ENCODE assay signal across 9 cellular contexts in the genomic region with DNA sequence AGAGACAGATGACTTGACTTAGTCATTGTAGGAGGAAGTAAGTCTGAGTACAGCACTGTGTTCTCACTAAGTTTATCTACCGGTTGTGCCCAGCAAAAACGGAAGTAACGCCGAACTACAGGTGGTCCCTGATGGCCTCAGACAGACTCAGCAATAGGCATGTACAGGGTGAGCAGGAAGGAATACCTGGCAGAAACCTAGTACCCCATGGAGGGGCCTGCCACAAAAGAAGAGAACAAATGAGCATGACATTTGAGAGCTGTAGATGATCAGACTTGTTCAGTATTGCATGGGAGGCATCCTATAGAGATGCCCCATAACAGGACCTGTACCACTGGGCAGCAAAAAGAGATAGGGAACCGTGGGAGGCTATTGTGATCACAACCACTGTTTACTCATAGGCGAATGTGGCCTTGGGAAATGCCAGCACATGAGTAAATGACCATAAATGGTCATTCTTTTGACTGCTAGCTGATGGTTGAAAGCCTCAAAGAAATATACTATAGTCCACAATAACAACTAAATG.
DNase-seq lines count a peak whose midpoint lies in the region; ATAC-seq and TF ChIP-seq lines count a peak whose summit lies in the region.
"Had no signal": no experiment of that assay in that cellular context is flagged by ENCODE, and none has a peak within 500 bp of the region (broad histone marks: within the 10 kb centered on the region; RNA-seq: fewer than 3 reads in every experiment).

No MANE protein-coding gene starts in this region.

- intact Hi-C loops in activated CD4-positive, alpha-beta T cell treated with anti-CD3 and anti-CD28 coated beads, Interleukin-2, amount 10 ng/mL, durations not matched to agents 24 days and 14 days (cut with micrococcal nuclease) = loop anchor here (1.0 to 5.0 kb wide), 3 partner anchors 126 to 286 kb away; no protein-coding TSS in a partner anchor
- intact Hi-C loops in heart left ventricle (cut with DNase I) = no loop called here

- H3K4me1 ChIP-seq in heart left ventricle = peaks cover 0 to 29% (median 0%) of the 10 kb centered on the region in 12 donors

- no peaks in the 10 kb centered on the region for H3K27me3 ChIP-seq in heart left ventricle

- 73 to 89% (median 79%) methylated on average over 6 of the region's 6 CpGs for WGBS in heart left ventricle, 4 donors

- ATAC-seq in HG02981 (IDR thresholded peaks at IDR 0.05; ENCODE audit: unreplicated experiment) (peak; percentile 52), memory B cell (ENCODE audit: low read depth) (peak; percentile 95), heart left ventricle (no peak)

- H3K36me3 Mint-ChIP-seq in activated CD4-positive, alpha-beta T cell treated with anti-CD3 and anti-CD28 coated beads, Interleukin-2, amount 10 ng/mL, durations not matched to agents 24 days and 14 days (ENCODE audit: low read depth) = peaks cover 41% of the 10 kb centered on the region
- peaks cover 30% of the 10 kb centered on the region for H3K36me3 Mint-ChIP-seq in T-helper 1 cell treated with Interleukin-12 subunit alpha and Interleukin-12 subunit beta and Interleukin-4 antibody, amounts not matched to agents 30 μg/mL and 1 μg/mL, for 36 hours (ENCODE audit: low read depth)
- no peaks in the 10 kb centered on the region for H3K36me3 Mint-ChIP-seq in memory B cell

- peak; percentile 74 for DNase-seq in activated CD4-positive, alpha-beta T cell treated with anti-CD3 and anti-CD28 coated beads, Interleukin-2, amount 10 ng/mL, durations not matched to agents 24 days and 14 days
- no peak for DNase-seq in activated CD4-positive, alpha-beta T cell treated with anti-CD3 and anti-CD28 coated beads for 4 hours
- DNase-seq in memory B cell (ENCODE audit: low spot score in 2 of 2) (peak; percentile 16 to 39), globus pallidus (ENCODE audit: low spot score) (no peak), heart left ventricle (no peak), DMS153 treated with DMSO at 0.1 percent for 48 hours (lab: John Stamatoyannopoulos, UW; ENCODE audit: unreplicated experiment) (no peak)

- no peak overlapping the region for H3K4me3 ChIP-seq in heart left ventricle
- H3K4me3 ChIP-seq: SK-N-MC had no signal

- no peaks in the 10 kb centered on the region for H3K27me3 Mint-ChIP-seq in activated CD4-positive, alpha-beta T cell treated with anti-CD3 and anti-CD28 coated beads, Interleukin-2, amount 10 ng/mL, durations not matched to agents 24 days and 14 days
- no peaks in the 10 kb centered on the region for H3K27me3 Mint-ChIP-seq in T-helper 1 cell treated with Interleukin-12 subunit alpha and Interleukin-12 subunit beta and Interleukin-4 antibody, amounts not matched to agents 30 μg/mL and 1 μg/mL, for 36 hours (ENCODE audit: low read depth)
- H3K27me3 Mint-ChIP-seq in memory B cell = no peaks in the 10 kb centered on the region

- no peaks in the 10 kb centered on the region for H3K9me3 ChIP-seq in heart left ventricle

- H3K4me1 Mint-ChIP-seq in activated CD4-positive, alpha-beta T cell treated with anti-CD3 and anti-CD28 coated beads, Interleukin-2, amount 10 ng/mL, durations not matched to agents 24 days and 14 days = peaks cover 29% of the 10 kb centered on the region
- peaks cover 22% of the 10 kb centered on the region for H3K4me1 Mint-ChIP-seq in T-helper 1 cell treated with Interleukin-12 subunit alpha and Interleukin-12 subunit beta and Interleukin-4 antibody, amounts not matched to agents 30 μg/mL and 1 μg/mL, for 36 hours (ENCODE audit: low read depth)
- H3K4me1 Mint-ChIP-seq in memory B cell = peaks cover 12% of the 10 kb centered on the region

- H3K4me3 Mint-ChIP-seq in activated CD4-positive, alpha-beta T cell treated with anti-CD3 and anti-CD28 coated beads, Interleukin-2, amount 10 ng/mL, durations not matched to agents 24 days and 14 days = no peak overlapping the region
- peak overlapping the region; percentile 57 for H3K4me3 Mint-ChIP-seq in T-helper 1 cell treated with Interleukin-12 subunit alpha and Interleukin-12 subunit beta and Interleukin-4 antibody, amounts not matched to agents 30 μg/mL and 1 μg/mL, for 36 hours
- peak overlapping the region; percentile 71 for H3K4me3 Mint-ChIP-seq in memory B cell

- H3K9me3 Mint-ChIP-seq in activated CD4-positive, alpha-beta T cell treated with anti-CD3 and anti-CD28 coated beads, Interleukin-2, amount 10 ng/mL, durations not matched to agents 24 days and 14 days = peaks cover 15% of the 10 kb centered on the region
- peaks cover 7% of the 10 kb centered on the region for H3K9me3 Mint-ChIP-seq in T-helper 1 cell treated with Interleukin-12 subunit alpha and Interleukin-12 subunit beta and Interleukin-4 antibody, amounts not matched to agents 30 μg/mL and 1 μg/mL, for 36 hours
- H3K9me3 Mint-ChIP-seq in memory B cell = no peaks in the 10 kb centered on the region

- TF ChIP-seq CTCF in heart left ventricle (IDR thresholded peaks at IDR 0.05) = no peak

- H3K27ac Mint-ChIP-seq in activated CD4-positive, alpha-beta T cell treated with anti-CD3 and anti-CD28 coated beads, Interleukin-2, amount 10 ng/mL, durations not matched to agents 24 days and 14 days = no peak overlapping the region
- no peak overlapping the region for H3K27ac Mint-ChIP-seq in T-helper 1 cell treated with Interleukin-12 subunit alpha and Interleukin-12 subunit beta and Interleukin-4 antibody, amounts not matched to agents 30 μg/mL and 1 μg/mL, for 36 hours
- H3K27ac Mint-ChIP-seq in memory B cell = peak overlapping the region; percentile 78

- no peak for TF ChIP-seq POLR2A in heart left ventricle (IDR thresholded peaks at IDR 0.05)

- no peaks in the 10 kb centered on the region for H3K36me3 ChIP-seq in heart left ventricle

- peak overlapping the region in 2 of 12 donors; percentile 7 to 49 for H3K27ac ChIP-seq in heart left ventricle
- H3K27ac ChIP-seq: SK-N-MC had no signal

Comparison
In these comparisons a context has a peak if more than half of its experiments do, and no peak if none do; other contexts are left out.
1. DNase-seq: peak in activated CD4-positive, alpha-beta T cell treated with anti-CD3 and anti-CD28 coated beads, Interleukin-2, amount 10 ng/mL, durations not matched to agents 24 days and 14 days (single experiment) and memory B cell (2 of 2); none in activated CD4-positive, alpha-beta T cell treated with anti-CD3 and anti-CD28 coated beads for 4 hours (0 of 2), globus pallidus (single experiment), heart left ventricle (0 of 5) and DMS153 treated with DMSO at 0.1 percent for 48 hours (single experiment).
2. ATAC-seq: peak in HG02981 (single experiment) and memory B cell (single experiment); none in heart left ventricle (0 of 4).